8 cellular contexts compared by ENCODE assay signal in the genomic region with DNA sequence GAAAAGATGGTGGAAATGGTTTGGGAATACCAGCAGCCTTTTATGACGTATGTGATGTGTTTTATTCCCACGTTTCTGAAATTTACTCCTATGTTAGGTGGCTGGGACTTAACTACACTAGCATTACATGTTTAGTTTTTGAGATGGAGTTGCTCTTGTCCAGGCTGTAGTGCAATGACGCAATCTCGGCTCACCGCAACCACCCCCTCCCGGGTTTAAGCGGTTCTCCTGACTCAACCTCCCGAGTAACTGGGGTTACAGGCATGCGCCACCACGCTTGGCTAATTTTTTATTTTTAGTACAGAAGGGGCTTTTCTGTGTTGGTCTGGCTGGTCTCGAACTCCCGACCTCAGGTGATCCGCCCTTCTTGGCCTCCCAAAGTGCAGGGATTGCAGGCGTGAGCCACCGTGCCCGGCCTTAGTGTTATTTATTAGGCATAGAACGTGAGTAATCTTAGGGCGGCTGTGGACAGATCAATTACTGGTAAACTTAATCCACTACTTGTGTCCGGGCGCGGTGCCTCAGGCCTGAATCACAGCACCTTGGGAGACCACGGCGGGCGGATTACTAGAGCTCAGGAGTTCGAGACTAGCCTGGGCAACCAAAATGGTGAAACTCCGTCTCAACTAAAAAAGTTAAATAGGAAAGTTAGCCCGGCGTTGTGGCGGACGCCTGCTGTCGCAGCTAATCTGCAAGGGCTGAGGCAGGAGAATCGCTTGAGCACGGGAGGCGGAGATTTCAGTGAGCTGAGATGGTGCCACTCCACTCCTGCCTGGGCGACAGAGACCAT.
DNase-seq lines count a peak whose midpoint lies in the region; ATAC-seq and TF ChIP-seq lines count a peak whose summit lies in the region.

No MANE protein-coding gene starts in this region.

- H3K4me1 ChIP-seq in A673 (ENCODE audit: insufficient read depth, low read length, poor library complexity, severe bottlenecking) (no peaks in the 10 kb centered on the region), skeletal muscle tissue (ENCODE audit: control insufficient read depth in 3 of 3, insufficient read depth in 3 of 3, low read length in 3 of 3) (peaks cover 4 to 8% (median 6%) of the 10 kb centered on the region in 3 donors)

- DNase-seq in A673 (ENCODE audit: low spot score) = peak; percentile 53
- peak; percentile 36 for DNase-seq in activated T-cell treated with anti-CD3 and anti-CD28 coated beads for 24 hours (ENCODE audit: low read depth)
- DNase-seq in fibroblast of villous mesenchyme (ENCODE audit: low read depth) = peak; percentile 88
- DNase-seq in hippocampal formation (lab: John Stamatoyannopoulos, UW) = no peak
- no peak for DNase-seq in C1 segment of cervical spinal cord (lab: John Stamatoyannopoulos, UW)

- H3K27ac ChIP-seq in A673 (ENCODE audit: low read depth, low read length, poor library complexity, severe bottlenecking) = peak overlapping the region; percentile 88
- peak overlapping the region; percentile 28 for H3K27ac ChIP-seq in skeletal muscle tissue (ENCODE audit: low read depth, low read length)

- intact Hi-C loops in A673 (cut with micrococcal nuclease; ENCODE audit: unreplicated experiment) = no loop called here

- no TSS peak for BruUV-seq in A673 (replicated peaks; lab: Mats Ljungman, UMichigan)

- no peaks in the 10 kb centered on the region for H3K36me3 ChIP-seq in A673 (ENCODE audit: insufficient read depth, low read length, poor library complexity, severe bottlenecking)
- H3K36me3 ChIP-seq in skeletal muscle tissue (ENCODE audit: control insufficient read depth in 3 of 3, insufficient read depth in 3 of 3, low read length in 3 of 3) = no peaks in the 10 kb centered on the region

- CTCF ChIA-PET in A673 (lab: Charles Lee) = no interaction called here

- ATAC-seq in HG02588 (IDR thresholded peaks at IDR 0.05; ENCODE audit: unreplicated experiment) (peak; percentile 24), HG03139 (IDR thresholded peaks at IDR 0.05; ENCODE audit: unreplicated experiment) (no peak)

- H3K27me3 ChIP-seq in A673 (replicated peaks; ENCODE audit: insufficient read depth, low read depth, low read length, poor library complexity) (no peaks in the 10 kb centered on the region), skeletal muscle tissue (ENCODE audit: control insufficient read depth in 3 of 3, insufficient read depth in 3 of 3, low read length in 3 of 3) (peaks cover 56 to 71% (median 63%) of the 10 kb centered on the region in 3 donors)

- POLR2A ChIA-PET in A673 (lab: Charles Lee; ENCODE audit: low non-redundant PET) = interaction anchor here (0.6 to 1.2 kb wide), 3 partner anchors 9 to 1652 kb away, joined by 3 to 19 read pairs (median 6); a partner anchor contains a TSS

- TF ChIP-seq CTCF in A673 (conservative IDR thresholded peaks at IDR 0.05; ENCODE audit: low read depth, low read length) (no peak), fibroblast of villous mesenchyme (IDR thresholded peaks at IDR 0.05; ENCODE audit: insufficient read depth, low read depth, low read length) (no peak)

- peak overlapping the region in 1 of 3 donors; percentile 70 for H3K9ac ChIP-seq in skeletal muscle tissue (ENCODE audit: low read depth in 1 of 3, low read length in 3 of 3)

- H3K9me3 ChIP-seq in A673 (ENCODE audit: low read depth, low read length, poor library complexity, severe bottlenecking) (no peaks in the 10 kb centered on the region), skeletal muscle tissue (ENCODE audit: control insufficient read depth in 3 of 3, low read length in 3 of 3) (no peaks in the 10 kb centered on the region)

- H3K4me3 ChIP-seq in A673 (ENCODE audit: low read depth, low read length, poor library complexity, severe bottlenecking) (peak overlapping the region; percentile 50), fibroblast of villous mesenchyme (ENCODE audit: low read depth, low read length) (peak overlapping the region; percentile 61), skeletal muscle tissue (ENCODE audit: low read length in 3 of 3) (peak overlapping the region; percentile 44 to 77 (median 72))

Comparison
In these comparisons a context has a peak if more than half of its experiments do, and no peak if none do; other contexts are left out.
1. DNase-seq: peak in A673 (single experiment), activated T-cell treated with anti-CD3 and anti-CD28 coated beads for 24 hours (single experiment) and fibroblast of villous mesenchyme (single experiment); none in hippocampal formation (0 of 2) and C1 segment of cervical spinal cord (0 of 14).
2. Peak in every context shown above with its lines, with median percentiles within 50 percentile points of each other: H3K4me3 ChIP-seq.